Comparison of ENCODE assay signal across 1 cellular context in genomic region chr4:25506032-25506571, GRCh38.
TF ChIP-seq lines count a peak whose summit lies in the region.

No MANE protein-coding gene starts in this region.

TF ChIP-seq in GM23338, 12 proteins besides CTCF, POLR2A, EP300 and RAD21 (continued from another document):
- TF ChIP-seq ZNF462 (CRISPR knock-in tag; IDR thresholded peaks at IDR 0.05) (no peak), EZH2phosphoT487 (IDR thresholded peaks at IDR 0.05; ENCODE audit: unreplicated experiment) (no peak), JUNB (IDR thresholded peaks at IDR 0.05; ENCODE audit: unreplicated experiment) (no peak), POLR2AphosphoS5 (IDR thresholded peaks at IDR 0.05; ENCODE audit: low read depth) (no peak)
